Comparison of ENCODE assay signal across 13 cellular contexts in the genomic region with DNA sequence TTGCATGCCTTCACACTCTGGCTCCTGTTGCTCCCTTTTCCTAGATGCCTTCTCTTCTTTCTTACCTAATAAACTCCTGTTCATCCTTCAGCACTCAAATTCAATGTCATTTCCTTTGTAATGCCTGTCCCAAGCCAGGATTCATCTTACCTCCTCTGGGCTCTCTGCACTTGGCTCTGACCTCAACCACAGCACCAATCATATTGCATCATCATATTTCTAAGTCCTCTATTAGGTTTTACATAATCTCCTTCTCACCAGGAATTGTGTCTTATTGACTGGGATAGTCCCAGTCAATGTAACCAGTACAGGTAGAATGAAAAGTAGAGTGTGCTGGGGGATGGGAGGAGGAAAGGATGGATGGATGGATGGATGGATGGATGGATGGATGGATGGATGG.
"Had no signal": no experiment of that assay in that cellular context is flagged by ENCODE, and none has a peak within 500 bp of the region (broad histone marks: within the 10 kb centered on the region; RNA-seq: fewer than 3 reads in every experiment).

No MANE protein-coding gene starts in this region.

- H3K4me3 Mint-ChIP-seq: dendritic cell treated with granulocyte-macrophage colony-stimulating factor and Interleukin-4, amounts not matched to agents 40 ng/mL and 50 ng/mL, for 4 days; naive B cell had no signal

- H3K27ac Mint-ChIP-seq: activated T-helper 2 cell treated with anti-CD3 and anti-CD28 coated beads, Interferon-gamma antibody, Interleukin-2, Interleukin-4, amounts not matched to agents 10 μg/mL and 5 μg/mL and 100 μg/mL, durations not matched to agents 14 hours and 24 hours and 36 hours; dendritic cell treated with granulocyte-macrophage colony-stimulating factor and Interleukin-4, amounts not matched to agents 40 ng/mL and 50 ng/mL, for 4 days had no signal

- H3K4me1 Mint-ChIP-seq: naive B cell had no signal

- H3K9me3 Mint-ChIP-seq: activated T-helper 2 cell treated with anti-CD3 and anti-CD28 coated beads, Interferon-gamma antibody, Interleukin-2, Interleukin-4, amounts not matched to agents 10 μg/mL and 5 μg/mL and 100 μg/mL, durations not matched to agents 14 hours and 24 hours and 36 hours had no signal

- DNase-seq: activated CD4-positive, CD25-positive, alpha-beta regulatory T cell; activated naive CD4-positive, alpha-beta T cell treated with anti-CD3 and anti-CD28 coated beads, Interleukin-2, amount 50 U/mL, for 16 hours; amygdala; cerebellar nuclear complex; erythroblast; left cardiac atrium; naive B cell; posterior cingulate gyrus; right cardiac atrium; stimulated activated CD4-positive, alpha-beta T cell treated with anti-CD3 and anti-CD28 coated beads, Interleukin-12 subunit alpha, Interleukin-12 subunit beta, amount 100 ng/mL, for 4 hours; stimulated activated naive CD4-positive, alpha-beta T cell treated with Interleukin-2 at 50 U/mL for 16 hours had no signal
